ENCODE assay signal across 15 cellular contexts in genomic region chr22:17400305-17400704, GRCh38. TPM values are rescaled to one million over a fixed set of nuclear protein-coding genes. Genes with fewer than 3 reads are reported as not detected.
"Had no signal": no experiment of that assay in that cellular context is flagged by ENCODE, and none has a peak within 500 bp of the region (broad histone marks: within the 10 kb centered on the region; RNA-seq: fewer than 3 reads in every experiment).

No MANE protein-coding gene starts in this region.

- H3K4me1 ChIP-seq: colonic mucosa, esophagus squamous epithelium, foreskin keratinocyte, parathyroid adenoma had no signal

- DNase-seq: activated CD4-positive, alpha-beta T cell treated with anti-CD3 and anti-CD28 coated beads, Interleukin-2, amount 50 U/mL, for 48 hours; activated naive CD4-positive, alpha-beta T cell treated with anti-CD3 and anti-CD28 coated beads, Interleukin-2, amount 10 ng/mL, durations not matched to agents 7 days and 5 days; central memory CD4-positive, alpha-beta T cell; colonic mucosa; esophagus squamous epithelium; foreskin keratinocyte; heart left ventricle; islet precursor cell; retina; SW 1271 had no signal

- H3K27ac Mint-ChIP-seq: activated naive CD4-positive, alpha-beta T cell treated with anti-CD3 and anti-CD28 coated beads, Interleukin-2, amount 10 ng/mL, durations not matched to agents 7 days and 5 days; activated T-helper 2 cell treated with anti-CD3 and anti-CD28 coated beads, Interferon-gamma antibody, Interleukin-2, Interleukin-4, amounts not matched to agents 10 μg/mL and 5 μg/mL and 100 μg/mL, durations not matched to agents 14 hours and 24 hours and 36 hours; stimulated activated memory B cell treated with anti-CD40 and anti-IgM and Interleukin-4, amounts not matched to agents 10 μg/mL and 1 μg/mL and 100 μg/mL, for 72 hours; T-helper 2 cell treated with Interferon-gamma antibody and Interleukin-4, amounts not matched to agents 5 μg/mL and 100 μg/mL, for 36 hours had no signal

- H3K36me3 ChIP-seq: colonic mucosa, esophagus squamous epithelium, heart left ventricle, neutrophil had no signal

- H3K4me3 Mint-ChIP-seq: activated naive CD4-positive, alpha-beta T cell treated with anti-CD3 and anti-CD28 coated beads, Interleukin-2, amount 10 ng/mL, durations not matched to agents 7 days and 5 days; stimulated activated memory B cell treated with anti-CD40 and anti-IgM and Interleukin-4, amounts not matched to agents 10 μg/mL and 1 μg/mL and 100 μg/mL, for 72 hours; T-helper 2 cell treated with Interferon-gamma antibody and Interleukin-4, amounts not matched to agents 5 μg/mL and 100 μg/mL, for 36 hours had no signal

- H3K36me3 Mint-ChIP-seq: activated naive CD4-positive, alpha-beta T cell treated with anti-CD3 and anti-CD28 coated beads, Interleukin-2, amount 10 ng/mL, durations not matched to agents 7 days and 5 days; stimulated activated memory B cell treated with anti-CD40 and anti-IgM and Interleukin-4, amounts not matched to agents 10 μg/mL and 1 μg/mL and 100 μg/mL, for 72 hours had no signal

- H3K27me3 Mint-ChIP-seq: activated naive CD4-positive, alpha-beta T cell treated with anti-CD3 and anti-CD28 coated beads, Interleukin-2, amount 10 ng/mL, durations not matched to agents 7 days and 5 days; stimulated activated memory B cell treated with anti-CD40 and anti-IgM and Interleukin-4, amounts not matched to agents 10 μg/mL and 1 μg/mL and 100 μg/mL, for 72 hours had no signal

- H3K9me3 Mint-ChIP-seq: activated naive CD4-positive, alpha-beta T cell treated with anti-CD3 and anti-CD28 coated beads, Interleukin-2, amount 10 ng/mL, durations not matched to agents 7 days and 5 days; activated T-helper 2 cell treated with anti-CD3 and anti-CD28 coated beads, Interferon-gamma antibody, Interleukin-2, Interleukin-4, amounts not matched to agents 10 μg/mL and 5 μg/mL and 100 μg/mL, durations not matched to agents 14 hours and 24 hours and 36 hours; stimulated activated memory B cell treated with anti-CD40 and anti-IgM and Interleukin-4, amounts not matched to agents 10 μg/mL and 1 μg/mL and 100 μg/mL, for 72 hours; T-helper 2 cell treated with Interferon-gamma antibody and Interleukin-4, amounts not matched to agents 5 μg/mL and 100 μg/mL, for 36 hours had no signal

- H3K4me1 Mint-ChIP-seq: activated naive CD4-positive, alpha-beta T cell treated with anti-CD3 and anti-CD28 coated beads, Interleukin-2, amount 10 ng/mL, durations not matched to agents 7 days and 5 days had no signal

- H3K27ac ChIP-seq: colonic mucosa, esophagus squamous epithelium, foreskin keratinocyte, heart left ventricle, neutrophil, parathyroid adenoma had no signal

- H3K9me3 ChIP-seq: colonic mucosa, esophagus squamous epithelium, heart left ventricle, neutrophil had no signal

- H3K27me3 ChIP-seq: colonic mucosa, esophagus squamous epithelium, foreskin keratinocyte, heart left ventricle had no signal

- H3K4me3 ChIP-seq: colonic mucosa, esophagus squamous epithelium, heart left ventricle had no signal

RNA-seq across cellular contexts. Expression of gene CECR2, which starts 31.0 kb away (rescaled TPM):
- total RNA-seq: activated T-helper 2 cell treated with anti-CD3 and anti-CD28 coated beads, Interferon-gamma antibody, Interleukin-2, Interleukin-4, amounts not matched to agents 10 μg/mL and 5 μg/mL and 100 μg/mL, durations not matched to agents 14 hours and 24 hours and 36 hours; foreskin keratinocyte had no signal
- polyA plus RNA-seq: foreskin keratinocyte had no signal
